ENCODE assay signal across 21 cellular contexts in the genomic region with DNA sequence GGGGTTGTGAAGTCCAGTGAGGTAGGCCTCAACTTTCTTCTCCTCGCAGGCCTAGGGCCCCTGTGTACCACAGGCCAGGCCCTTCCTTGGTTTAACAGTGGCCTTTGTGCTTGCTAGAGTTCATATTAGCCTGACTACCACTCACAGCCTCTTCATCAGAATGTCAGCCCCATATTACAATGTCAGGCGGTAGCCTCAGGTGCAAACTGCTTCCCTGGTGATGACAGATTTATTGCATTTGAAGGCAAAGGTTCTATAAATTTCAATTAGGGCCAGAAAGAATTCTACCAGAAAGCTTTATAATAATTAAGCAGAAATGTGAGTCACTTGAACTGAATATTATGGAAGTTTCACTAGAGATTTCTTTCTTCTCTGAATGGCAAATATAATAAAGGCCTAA.
"Had no signal": no experiment of that assay in that cellular context is flagged by ENCODE, and none has a peak within 500 bp of the region (broad histone marks: within the 10 kb centered on the region; RNA-seq: fewer than 3 reads in every experiment).

No MANE protein-coding gene starts in this region.

- H3K27ac ChIP-seq: dorsolateral prefrontal cortex, lower lobe of right lung, neural progenitor cell, parathyroid adenoma, prostate gland, right atrium auricular region, sigmoid colon, stomach, thyroid gland, upper lobe of left lung had no signal

- H3K79me2 ChIP-seq: parathyroid adenoma had no signal

- H3K4me2 ChIP-seq: neural progenitor cell had no signal

- H2AFZ ChIP-seq: neural progenitor cell, parathyroid adenoma had no signal

- DNase-seq: dorsolateral prefrontal cortex; effector CD4-positive, alpha-beta T cell; left ventricle myocardium superior; lower lobe of right lung; naive B cell; sigmoid colon; stimulated activated CD4-positive, alpha-beta T cell treated with anti-CD3 and anti-CD28 coated beads, Interleukin-2, amount 100 ng/mL, for 24 hours; stimulated activated CD4-positive, alpha-beta T cell treated with anti-CD3 and anti-CD28 coated beads, Interleukin-4, amount 100 ng/mL, for 24 hours; stimulated activated naive CD4-positive, alpha-beta T cell treated with Interleukin-2 at 50 U/mL for 16 hours; stomach; thyroid gland; upper lobe of left lung had no signal

- H3K4me1 ChIP-seq: lower lobe of right lung, neural progenitor cell, parathyroid adenoma, prostate gland, right atrium auricular region, sigmoid colon, stomach, thyroid gland, upper lobe of left lung had no signal

- H3K9ac ChIP-seq: neural progenitor cell, parathyroid adenoma had no signal

- H3K4me3 ChIP-seq: dorsolateral prefrontal cortex, lower lobe of right lung, neural progenitor cell, prostate gland, right atrium auricular region, sigmoid colon, stomach, thyroid gland, upper lobe of left lung had no signal

- H3K9me3 ChIP-seq: lower lobe of right lung, prostate gland, right atrium auricular region, sigmoid colon, stomach, thyroid gland, upper lobe of left lung had no signal

- H3K27me3 ChIP-seq: dorsolateral prefrontal cortex, neural progenitor cell, right atrium auricular region, sigmoid colon, stomach, thyroid gland, upper lobe of left lung had no signal

- FAIRE-seq: colon, keratinocyte, urothelium cell line had no signal

- ATAC-seq: left ventricle myocardium superior; lower lobe of right lung; natural killer cell treated with Interleukin-12 subunit alpha and Interleukin-12 subunit beta and Interleukin-15 and Interleukin-18, amount 100 ng/mL, for 72 hours; stimulated activated effector memory CD8-positive, alpha-beta T cell treated with anti-CD3 and anti-CD28 coated beads, Interleukin-12 subunit alpha, Interleukin-12 subunit beta, amount 100 ng/mL, for 72 hours had no signal

- H3K36me3 ChIP-seq: lower lobe of right lung, neural progenitor cell, prostate gland, right atrium auricular region, sigmoid colon, stomach, thyroid gland, upper lobe of left lung had no signal
